In the genomic region with DNA sequence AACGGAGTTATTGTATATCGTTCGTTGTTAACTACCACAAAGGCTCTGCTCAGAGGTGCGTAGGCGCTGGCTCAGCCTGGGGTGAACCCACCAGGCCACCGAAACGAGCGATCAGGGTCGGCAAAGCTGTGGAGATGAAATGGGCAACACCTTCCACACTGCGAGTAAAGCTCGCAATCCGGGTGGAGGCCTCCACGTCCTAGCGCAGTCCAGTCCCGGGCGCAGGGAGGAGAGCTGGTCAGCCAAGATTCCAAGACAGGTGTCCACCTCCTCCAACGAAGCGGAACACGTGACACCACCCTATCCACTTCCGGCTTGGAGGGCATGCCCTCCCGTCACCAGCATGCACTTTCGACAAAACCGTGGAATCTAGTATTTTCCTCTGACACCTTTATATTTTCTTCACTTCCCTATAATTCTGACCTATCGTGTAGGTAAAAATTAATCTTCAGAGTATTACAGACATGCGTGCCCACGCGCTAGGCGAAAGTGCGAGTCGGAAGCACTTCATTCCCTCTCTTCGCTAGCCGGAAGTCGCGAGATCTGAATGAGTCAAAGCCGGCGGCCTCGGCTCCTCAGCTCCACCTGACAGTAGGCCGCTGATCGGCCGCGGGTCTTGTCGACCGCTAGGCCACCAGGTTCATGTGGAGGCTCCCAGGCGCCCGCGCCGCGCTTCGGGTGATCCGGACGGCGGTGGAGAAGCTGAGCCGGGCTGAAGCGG, we compare ENCODE assay signal across 1 cellular context.
TF ChIP-seq lines count a peak whose summit lies in the region.

A gene with protein sequence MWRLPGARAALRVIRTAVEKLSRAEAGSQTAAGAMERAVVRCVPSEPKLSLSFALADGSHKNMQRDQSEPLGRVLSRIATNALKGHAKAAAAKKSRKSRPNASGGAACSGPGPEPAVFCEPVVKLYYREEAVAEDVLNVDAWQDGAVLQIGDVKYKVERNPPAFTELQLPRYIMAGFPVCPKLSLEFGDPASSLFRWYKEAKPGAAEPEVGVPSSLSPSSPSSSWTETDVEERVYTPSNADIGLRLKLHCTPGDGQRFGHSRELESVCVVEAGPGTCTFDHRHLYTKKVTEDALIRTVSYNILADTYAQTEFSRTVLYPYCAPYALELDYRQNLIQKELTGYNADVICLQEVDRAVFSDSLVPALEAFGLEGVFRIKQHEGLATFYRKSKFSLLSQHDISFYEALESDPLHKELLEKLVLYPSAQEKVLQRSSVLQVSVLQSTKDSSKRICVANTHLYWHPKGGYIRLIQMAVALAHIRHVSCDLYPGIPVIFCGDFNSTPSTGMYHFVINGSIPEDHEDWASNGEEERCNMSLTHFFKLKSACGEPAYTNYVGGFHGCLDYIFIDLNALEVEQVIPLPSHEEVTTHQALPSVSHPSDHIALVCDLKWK (plus strand): TSS at position 537 of the 721 bp plus-strand sequence. CDS start 106 bp downstream, at position 643.

TF ChIP-seq in K562, 482 proteins besides CTCF, POLR2A, EP300 and RAD21 (continued from another document and continues in another):
- TF ChIP-seq, protein P1, sequence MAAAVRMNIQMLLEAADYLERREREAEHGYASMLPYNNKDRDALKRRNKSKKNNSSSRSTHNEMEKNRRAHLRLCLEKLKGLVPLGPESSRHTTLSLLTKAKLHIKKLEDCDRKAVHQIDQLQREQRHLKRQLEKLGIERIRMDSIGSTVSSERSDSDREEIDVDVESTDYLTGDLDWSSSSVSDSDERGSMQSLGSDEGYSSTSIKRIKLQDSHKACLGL (CRISPR knock-in tag; IDR thresholded peaks at IDR 0.05; ENCODE audit: borderline replicate concordance, poor library complexity, severe bottlenecking) = peak; percentile 12
- TF ChIP-seq PURB (CRISPR knock-in tag; IDR thresholded peaks at IDR 0.05; ENCODE audit: low read depth) (no peak), NFXL1 (CRISPR knock-in tag; IDR thresholded peaks at IDR 0.05) (peak; percentile 51; the same call in 1 of the 2 replicates), MTA1 (IDR thresholded peaks at IDR 0.05; ENCODE audit: borderline replicate concordance) (no peak), GTF2F1 (IDR thresholded peaks at IDR 0.05; ENCODE audit: low read depth, low read length) (0 out of 2 replicates have a peak, but pooled peaks have one; percentile 31), KHSRP (IDR thresholded peaks at IDR 0.05) (no peak), CBFA2T2 (conservative IDR thresholded peaks at IDR 0.05) (peak; percentile 69), SRF (CRISPR knock-in tag; IDR thresholded peaks at IDR 0.05) (0 out of 4 replicates have a peak, but pooled peaks of 1 of the 2 experiments have one; percentile 19), PHB2 (IDR thresholded peaks at IDR 0.05; ENCODE audit: low read depth) (no peak), FOXK1 (CRISPR knock-in tag; IDR thresholded peaks at IDR 0.05; ENCODE audit: borderline replicate concordance) (peak; percentile 66; the same call in 1 of the 2 replicates), TAF1 (IDR thresholded peaks at IDR 0.05; ENCODE audit: control insufficient read depth, extremely low read depth, insufficient read depth, low read length, severe bottlenecking) (peak; percentile 91), DNMT1 (IDR thresholded peaks at IDR 0.05) (no peak), HEY1 (CRISPR knock-in tag; IDR thresholded peaks at IDR 0.05; ENCODE audit: borderline replicate concordance) (no peak), KAT2B (IDR thresholded peaks at IDR 0.05; ENCODE audit: low read depth, low read length) (no peak), ZBTB7A (IDR thresholded peaks at IDR 0.05; ENCODE audit: borderline replicate concordance, control insufficient read depth, low read depth, low read length) (no peak), TSC22D4 (tag; IDR thresholded peaks at IDR 0.05) (no peak), GTF2E2 (tag; IDR thresholded peaks at IDR 0.05) (no peak), ZNF696 (CRISPR knock-in tag; conservative IDR thresholded peaks at IDR 0.05) (no peak), TAL1 (IDR thresholded peaks at IDR 0.05) (no peak), HLTF (IDR thresholded peaks at IDR 0.05) (no peak), PRMT5 (CRISPR knock-in tag; IDR thresholded peaks at IDR 0.05) (no peak), ZNF830 (CRISPR knock-in tag; IDR thresholded peaks at IDR 0.05) (peak; percentile 43; the same call in 1 of the 2 replicates), IFI16 (CRISPR knock-in tag; IDR thresholded peaks at IDR 0.05) (no peak), ESRRA (IDR thresholded peaks at IDR 0.05; ENCODE audit: borderline replicate concordance, low read depth) (peak; percentile 84), SMARCA5 (IDR thresholded peaks at IDR 0.05) (no peak), BRD4 (IDR thresholded peaks at IDR 0.05) (peak; percentile 88), SRSF7 (optimal IDR thresholded peaks at IDR 0.05; ENCODE audit: low read depth, low read length) (no peak), ZNF174 (CRISPR knock-in tag; IDR thresholded peaks at IDR 0.05) (no peak), ZBTB1 (CRISPR knock-in tag; IDR thresholded peaks at IDR 0.05; ENCODE audit: borderline replicate concordance, low read depth) (no peak), MEF2A (IDR thresholded peaks at IDR 0.05; ENCODE audit: control insufficient read depth, low read depth, low read length) (no peak), PHF20 (IDR thresholded peaks at IDR 0.05; ENCODE audit: partially characterized antibody) (peak; percentile 93), TEAD4 (IDR thresholded peaks at IDR 0.05; ENCODE audit: low read length) (peak; percentile 43; the same call in 1 of the 2 replicates), TEAD4 (CRISPR knock-in tag; IDR thresholded peaks at IDR 0.05; ENCODE audit: borderline replicate concordance) (no peak), ZFP30 (CRISPR knock-in tag; IDR thresholded peaks at IDR 0.05; ENCODE audit: borderline replicate concordance) (no peak), MAFF (IDR thresholded peaks at IDR 0.05; ENCODE audit: low read length) (no peak), FOSL1 (tag; conservative IDR thresholded peaks at IDR 0.05) (peak; percentile 82), ZNF239 (CRISPR knock-in tag; IDR thresholded peaks at IDR 0.05) (peak; percentile 19; the same call in 1 of the 2 replicates), RB1 (IDR thresholded peaks at IDR 0.05; ENCODE audit: low read depth) (peak; percentile 9; the same call in 1 of the 2 replicates), ZNF717 (CRISPR knock-in tag; IDR thresholded peaks at IDR 0.05) (no peak), NR2C1 (IDR thresholded peaks at IDR 0.05) (peak; percentile 94), NR2C1 (tag; IDR thresholded peaks at IDR 0.05) (peak; percentile 95), MYNN (IDR thresholded peaks at IDR 0.05) (no peak), MYNN (CRISPR knock-in tag; IDR thresholded peaks at IDR 0.05) (no peak), PTBP1 (IDR thresholded peaks at IDR 0.05; ENCODE audit: low read depth, low read length) (no peak), NFE2L1 (tag; IDR thresholded peaks at IDR 0.05; ENCODE audit: borderline replicate concordance, low read depth) (no peak), ZC3H4 (CRISPR knock-in tag; IDR thresholded peaks at IDR 0.05; ENCODE audit: borderline replicate concordance) (no peak), PHB (CRISPR knock-in tag; IDR thresholded peaks at IDR 0.05) (no peak), BRCA1 (IDR thresholded peaks at IDR 0.05) (no peak), BRCA1 (CRISPR knock-in tag; IDR thresholded peaks at IDR 0.05) (no peak), SMARCC2 (IDR thresholded peaks at IDR 0.05; ENCODE audit: low read depth) (no peak)
- TF ChIP-seq, protein P2, sequence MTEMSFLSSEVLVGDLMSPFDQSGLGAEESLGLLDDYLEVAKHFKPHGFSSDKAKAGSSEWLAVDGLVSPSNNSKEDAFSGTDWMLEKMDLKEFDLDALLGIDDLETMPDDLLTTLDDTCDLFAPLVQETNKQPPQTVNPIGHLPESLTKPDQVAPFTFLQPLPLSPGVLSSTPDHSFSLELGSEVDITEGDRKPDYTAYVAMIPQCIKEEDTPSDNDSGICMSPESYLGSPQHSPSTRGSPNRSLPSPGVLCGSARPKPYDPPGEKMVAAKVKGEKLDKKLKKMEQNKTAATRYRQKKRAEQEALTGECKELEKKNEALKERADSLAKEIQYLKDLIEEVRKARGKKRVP (CRISPR knock-in tag; IDR thresholded peaks at IDR 0.05) = no peak
- TF ChIP-seq, protein P3, sequence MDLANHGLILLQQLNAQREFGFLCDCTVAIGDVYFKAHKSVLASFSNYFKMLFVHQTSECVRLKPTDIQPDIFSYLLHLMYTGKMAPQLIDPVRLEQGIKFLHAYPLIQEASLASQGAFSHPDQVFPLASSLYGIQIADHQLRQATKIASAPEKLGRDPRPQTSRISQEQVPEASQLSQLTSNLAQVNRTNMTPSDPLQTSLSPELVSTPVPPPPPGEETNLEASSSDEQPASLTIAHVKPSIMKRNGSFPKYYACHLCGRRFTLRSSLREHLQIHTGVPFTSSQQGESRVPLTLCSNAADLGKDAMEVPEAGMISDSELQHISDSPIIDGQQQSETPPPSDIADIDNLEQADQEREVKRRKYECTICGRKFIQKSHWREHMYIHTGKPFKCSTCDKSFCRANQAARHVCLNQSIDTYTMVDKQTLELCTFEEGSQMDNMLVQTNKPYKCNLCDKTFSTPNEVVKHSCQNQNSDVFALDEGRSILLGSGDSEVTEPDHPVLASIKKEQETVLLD (IDR thresholded peaks at IDR 0.05) = no peak
- TF ChIP-seq, protein P4, sequence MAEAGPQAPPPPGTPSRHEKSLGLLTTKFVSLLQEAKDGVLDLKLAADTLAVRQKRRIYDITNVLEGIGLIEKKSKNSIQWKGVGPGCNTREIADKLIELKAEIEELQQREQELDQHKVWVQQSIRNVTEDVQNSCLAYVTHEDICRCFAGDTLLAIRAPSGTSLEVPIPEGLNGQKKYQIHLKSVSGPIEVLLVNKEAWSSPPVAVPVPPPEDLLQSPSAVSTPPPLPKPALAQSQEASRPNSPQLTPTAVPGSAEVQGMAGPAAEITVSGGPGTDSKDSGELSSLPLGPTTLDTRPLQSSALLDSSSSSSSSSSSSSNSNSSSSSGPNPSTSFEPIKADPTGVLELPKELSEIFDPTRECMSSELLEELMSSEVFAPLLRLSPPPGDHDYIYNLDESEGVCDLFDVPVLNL (CRISPR knock-in tag; IDR thresholded peaks at IDR 0.05; ENCODE audit: low read depth) = 0 out of 2 replicates have a peak, but pooled peaks have one; percentile 65
- TF ChIP-seq, protein P5, sequence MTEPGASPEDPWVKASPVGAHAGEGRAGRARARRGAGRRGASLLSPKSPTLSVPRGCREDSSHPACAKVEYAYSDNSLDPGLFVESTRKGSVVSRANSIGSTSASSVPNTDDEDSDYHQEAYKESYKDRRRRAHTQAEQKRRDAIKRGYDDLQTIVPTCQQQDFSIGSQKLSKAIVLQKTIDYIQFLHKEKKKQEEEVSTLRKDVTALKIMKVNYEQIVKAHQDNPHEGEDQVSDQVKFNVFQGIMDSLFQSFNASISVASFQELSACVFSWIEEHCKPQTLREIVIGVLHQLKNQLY (CRISPR knock-in tag; conservative IDR thresholded peaks at IDR 0.05) = no peak
- TF ChIP-seq, protein P6, sequence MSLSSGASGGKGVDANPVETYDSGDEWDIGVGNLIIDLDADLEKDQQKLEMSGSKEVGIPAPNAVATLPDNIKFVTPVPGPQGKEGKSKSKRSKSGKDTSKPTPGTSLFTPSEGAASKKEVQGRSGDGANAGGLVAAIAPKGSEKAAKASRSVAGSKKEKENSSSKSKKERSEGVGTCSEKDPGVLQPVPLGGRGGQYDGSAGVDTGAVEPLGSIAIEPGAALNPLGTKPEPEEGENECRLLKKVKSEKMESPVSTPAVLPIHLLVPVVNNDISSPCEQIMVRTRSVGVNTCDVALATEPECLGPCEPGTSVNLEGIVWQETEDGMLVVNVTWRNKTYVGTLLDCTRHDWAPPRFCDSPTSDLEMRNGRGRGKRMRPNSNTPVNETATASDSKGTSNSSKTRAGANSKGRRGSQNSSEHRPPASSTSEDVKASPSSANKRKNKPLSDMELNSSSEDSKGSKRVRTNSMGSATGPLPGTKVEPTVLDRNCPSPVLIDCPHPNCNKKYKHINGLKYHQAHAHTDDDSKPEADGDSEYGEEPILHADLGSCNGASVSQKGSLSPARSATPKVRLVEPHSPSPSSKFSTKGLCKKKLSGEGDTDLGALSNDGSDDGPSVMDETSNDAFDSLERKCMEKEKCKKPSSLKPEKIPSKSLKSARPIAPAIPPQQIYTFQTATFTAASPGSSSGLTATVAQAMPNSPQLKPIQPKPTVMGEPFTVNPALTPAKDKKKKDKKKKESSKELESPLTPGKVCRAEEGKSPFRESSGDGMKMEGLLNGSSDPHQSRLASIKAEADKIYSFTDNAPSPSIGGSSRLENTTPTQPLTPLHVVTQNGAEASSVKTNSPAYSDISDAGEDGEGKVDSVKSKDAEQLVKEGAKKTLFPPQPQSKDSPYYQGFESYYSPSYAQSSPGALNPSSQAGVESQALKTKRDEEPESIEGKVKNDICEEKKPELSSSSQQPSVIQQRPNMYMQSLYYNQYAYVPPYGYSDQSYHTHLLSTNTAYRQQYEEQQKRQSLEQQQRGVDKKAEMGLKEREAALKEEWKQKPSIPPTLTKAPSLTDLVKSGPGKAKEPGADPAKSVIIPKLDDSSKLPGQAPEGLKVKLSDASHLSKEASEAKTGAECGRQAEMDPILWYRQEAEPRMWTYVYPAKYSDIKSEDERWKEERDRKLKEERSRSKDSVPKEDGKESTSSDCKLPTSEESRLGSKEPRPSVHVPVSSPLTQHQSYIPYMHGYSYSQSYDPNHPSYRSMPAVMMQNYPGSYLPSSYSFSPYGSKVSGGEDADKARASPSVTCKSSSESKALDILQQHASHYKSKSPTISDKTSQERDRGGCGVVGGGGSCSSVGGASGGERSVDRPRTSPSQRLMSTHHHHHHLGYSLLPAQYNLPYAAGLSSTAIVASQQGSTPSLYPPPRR (CRISPR knock-in tag; IDR thresholded peaks at IDR 0.05; ENCODE audit: borderline replicate concordance) = no peak
- TF ChIP-seq, protein P7, sequence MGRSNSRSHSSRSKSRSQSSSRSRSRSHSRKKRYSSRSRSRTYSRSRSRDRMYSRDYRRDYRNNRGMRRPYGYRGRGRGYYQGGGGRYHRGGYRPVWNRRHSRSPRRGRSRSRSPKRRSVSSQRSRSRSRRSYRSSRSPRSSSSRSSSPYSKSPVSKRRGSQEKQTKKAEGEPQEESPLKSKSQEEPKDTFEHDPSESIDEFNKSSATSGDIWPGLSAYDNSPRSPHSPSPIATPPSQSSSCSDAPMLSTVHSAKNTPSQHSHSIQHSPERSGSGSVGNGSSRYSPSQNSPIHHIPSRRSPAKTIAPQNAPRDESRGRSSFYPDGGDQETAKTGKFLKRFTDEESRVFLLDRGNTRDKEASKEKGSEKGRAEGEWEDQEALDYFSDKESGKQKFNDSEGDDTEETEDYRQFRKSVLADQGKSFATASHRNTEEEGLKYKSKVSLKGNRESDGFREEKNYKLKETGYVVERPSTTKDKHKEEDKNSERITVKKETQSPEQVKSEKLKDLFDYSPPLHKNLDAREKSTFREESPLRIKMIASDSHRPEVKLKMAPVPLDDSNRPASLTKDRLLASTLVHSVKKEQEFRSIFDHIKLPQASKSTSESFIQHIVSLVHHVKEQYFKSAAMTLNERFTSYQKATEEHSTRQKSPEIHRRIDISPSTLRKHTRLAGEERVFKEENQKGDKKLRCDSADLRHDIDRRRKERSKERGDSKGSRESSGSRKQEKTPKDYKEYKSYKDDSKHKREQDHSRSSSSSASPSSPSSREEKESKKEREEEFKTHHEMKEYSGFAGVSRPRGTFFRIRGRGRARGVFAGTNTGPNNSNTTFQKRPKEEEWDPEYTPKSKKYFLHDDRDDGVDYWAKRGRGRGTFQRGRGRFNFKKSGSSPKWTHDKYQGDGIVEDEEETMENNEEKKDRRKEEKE (IDR thresholded peaks at IDR 0.05; ENCODE audit: borderline replicate concordance in 1 of 2, control insufficient read depth in 1 of 2, low read depth in 2 of 2, low read length in 1 of 2) = no peak
